Comparison of ENCODE assay signal across 26 cellular contexts in genomic region chr7:39631736-39632304, GRCh38. TPM values are rescaled to one million over a fixed set of nuclear protein-coding genes. Genes with fewer than 3 reads are reported as not detected.
DNase-seq lines count a peak whose midpoint lies in the region; ATAC-seq and TF ChIP-seq lines count a peak whose summit lies in the region.
"Had no signal": no experiment of that assay in that cellular context is flagged by ENCODE, and none has a peak within 500 bp of the region (broad histone marks: within the 10 kb centered on the region; RNA-seq: fewer than 3 reads in every experiment).

No MANE protein-coding gene starts in this region.

- H3K4me3 ChIP-seq in AG10803 (ENCODE audit: low read length): no peak overlapping the region
- H3K4me3 ChIP-seq in CD8-positive, alpha-beta memory T cell (ENCODE audit: low read length): no peak overlapping the region
- H3K4me3 ChIP-seq: ascending aorta, BLaER1, cardiac muscle cell, HAP-1, prostate gland had no signal

- H3K27ac Mint-ChIP-seq in CD8-positive, alpha-beta memory T cell: peak overlapping the region in 7 of 8 donors; percentile 10 to 82 (median 68)
- peak overlapping the region; percentile 49 for H3K27ac Mint-ChIP-seq in activated naive CD8-positive, alpha-beta T cell treated with anti-CD3 and anti-CD28 coated beads, Interleukin-2, amount 10 ng/mL, durations not matched to agents 7 days and 5 days
- H3K27ac Mint-ChIP-seq: dendritic cell treated with granulocyte-macrophage colony-stimulating factor and Interleukin-4, amounts not matched to agents 40 ng/mL and 50 ng/mL, for 4 days had no signal

- TF ChIP-seq CTCF in AG10803 (conservative IDR thresholded peaks at IDR 0.05; ENCODE audit: low read length): no peak

- ATAC-seq in activated naive CD8-positive, alpha-beta T cell treated with anti-CD3 and anti-CD28 coated beads, Interleukin-2, amount 10 ng/mL, durations not matched to agents 7 days and 5 days (ENCODE audit: low read depth): no peak
- no peak for ATAC-seq in GM21529 (IDR thresholded peaks at IDR 0.05; ENCODE audit: unreplicated experiment)
- ATAC-seq: esophagus mucosa; natural killer cell; Panc1; sciatic nerve; stimulated activated naive CD8-positive, alpha-beta T cell treated with anti-CD3 and anti-CD28 coated beads, Interleukin-15, amount 100 ng/mL, for 72 hours had no signal

- no peaks in the 10 kb centered on the region for H3K27me3 Mint-ChIP-seq in CD8-positive, alpha-beta memory T cell
- no peaks in the 10 kb centered on the region for H3K27me3 Mint-ChIP-seq in activated naive CD8-positive, alpha-beta T cell treated with anti-CD3 and anti-CD28 coated beads, Interleukin-2, amount 10 ng/mL, durations not matched to agents 7 days and 5 days
- H3K27me3 Mint-ChIP-seq: dendritic cell treated with granulocyte-macrophage colony-stimulating factor and Interleukin-4, amounts not matched to agents 40 ng/mL and 50 ng/mL, for 4 days; stimulated activated naive CD8-positive, alpha-beta T cell treated with anti-CD3 and anti-CD28 coated beads, Interleukin-15, amount 100 ng/mL, for 72 hours had no signal

- POLR2A ChIA-PET in CD8-positive, alpha-beta memory T cell (lab: Charles Lee): no interaction called here
- POLR2A ChIA-PET in activated naive CD8-positive, alpha-beta T cell treated with anti-CD3 and anti-CD28 coated beads, Interleukin-2, amount 10 ng/mL, durations not matched to agents 7 days and 5 days (lab: Charles Lee): interaction anchor here (0.8 to 1.5 kb wide), 2 partner anchors 8 to 9 kb away, joined by 3 to 6 read pairs; partner anchors contain the start of gene RALA

- H3K27ac ChIP-seq in CD8-positive, alpha-beta memory T cell (ENCODE audit: low read depth, low read length): no peak overlapping the region
- H3K27ac ChIP-seq: ascending aorta, BLaER1, cardiac muscle cell, prostate gland had no signal

- H3K36me3 Mint-ChIP-seq in CD8-positive, alpha-beta memory T cell: peaks cover 17 to 56% (median 22%) of the 10 kb centered on the region in 3 donors
- peaks cover 54% of the 10 kb centered on the region for H3K36me3 Mint-ChIP-seq in activated naive CD8-positive, alpha-beta T cell treated with anti-CD3 and anti-CD28 coated beads, Interleukin-2, amount 10 ng/mL, durations not matched to agents 7 days and 5 days

- H3K36me3 ChIP-seq in CD8-positive, alpha-beta memory T cell (ENCODE audit: insufficient read depth, low read length): no peaks in the 10 kb centered on the region
- H3K36me3 ChIP-seq: cardiac muscle cell, prostate gland had no signal

- DNase-seq in AG10803 (ENCODE audit: low read depth): peak; percentile 73
- no peak for DNase-seq in CD8-positive, alpha-beta memory T cell
- DNase-seq in activated naive CD8-positive, alpha-beta T cell treated with anti-CD3 and anti-CD28 coated beads, Interleukin-2, amount 10 ng/mL, durations not matched to agents 7 days and 5 days: no peak
- peak; percentile 48 to 56 for DNase-seq in lung microvascular endothelial cell (ENCODE audit: low read depth in 2 of 2)
- no peak for DNase-seq in NCI-H1694 treated with DMSO at 0.1 percent for 48 hours (lab: John Stamatoyannopoulos, UW)
- no peak for DNase-seq in NCI-H187 (lab: John Stamatoyannopoulos, UW)
- DNase-seq: ACHN; activated CD4-positive, alpha-beta T cell treated with anti-CD3 and anti-CD28 coated beads for 48 hours; natural killer cell; NCI-H1436; NCI-H2107; NCI-H748 treated with DMSO at 0.1 percent for 48 hours; occipital lobe; SHP77; stimulated activated CD8-positive, alpha-beta memory T cell treated with anti-CD3 and anti-CD28 coated beads, Interleukin-4, amount 100 ng/mL, for 48 hours; stimulated activated naive CD8-positive, alpha-beta T cell treated with anti-CD3 and anti-CD28 coated beads, Interleukin-15, amount 100 ng/mL, for 72 hours had no signal

- no peaks in the 10 kb centered on the region for H3K9me3 Mint-ChIP-seq in CD8-positive, alpha-beta memory T cell
- peaks cover 5% of the 10 kb centered on the region for H3K9me3 Mint-ChIP-seq in activated naive CD8-positive, alpha-beta T cell treated with anti-CD3 and anti-CD28 coated beads, Interleukin-2, amount 10 ng/mL, durations not matched to agents 7 days and 5 days
- H3K9me3 Mint-ChIP-seq: dendritic cell treated with granulocyte-macrophage colony-stimulating factor and Interleukin-4, amounts not matched to agents 40 ng/mL and 50 ng/mL, for 4 days; natural killer cell had no signal

- H3K4me1 ChIP-seq in CD8-positive, alpha-beta memory T cell (ENCODE audit: insufficient read depth, low read length): peaks cover 51% of the 10 kb centered on the region
- H3K4me1 ChIP-seq: ascending aorta, prostate gland had no signal

- no peaks in the 10 kb centered on the region for H3K27me3 ChIP-seq in CD8-positive, alpha-beta memory T cell (ENCODE audit: insufficient read depth, low read length, poor library complexity, severe bottlenecking)
- H3K27me3 ChIP-seq: ascending aorta, BLaER1, cardiac muscle cell had no signal

- no peaks in the 10 kb centered on the region for H3K9me3 ChIP-seq in CD8-positive, alpha-beta memory T cell (ENCODE audit: low read length)
- H3K9me3 ChIP-seq: ascending aorta, HAP-1, prostate gland had no signal

- CTCF ChIA-PET in CD8-positive, alpha-beta memory T cell (lab: Charles Lee): no interaction called here

- H3K4me1 Mint-ChIP-seq in CD8-positive, alpha-beta memory T cell: peaks cover 60 to 84% (median 77%) of the 10 kb centered on the region in 3 donors
- peaks cover 48% of the 10 kb centered on the region for H3K4me1 Mint-ChIP-seq in activated naive CD8-positive, alpha-beta T cell treated with anti-CD3 and anti-CD28 coated beads, Interleukin-2, amount 10 ng/mL, durations not matched to agents 7 days and 5 days

- H3K4me3 Mint-ChIP-seq in CD8-positive, alpha-beta memory T cell: peak overlapping the region in 1 of 7 donors; percentile 10
- H3K4me3 Mint-ChIP-seq in activated naive CD8-positive, alpha-beta T cell treated with anti-CD3 and anti-CD28 coated beads, Interleukin-2, amount 10 ng/mL, durations not matched to agents 7 days and 5 days: no peak overlapping the region
- H3K4me3 Mint-ChIP-seq: dendritic cell treated with granulocyte-macrophage colony-stimulating factor and Interleukin-4, amounts not matched to agents 40 ng/mL and 50 ng/mL, for 4 days; natural killer cell had no signal

RNA-seq across cellular contexts. Expression of gene RALA, which starts 8.4 kb away (rescaled TPM):
- 10 to 100 TPM; 32.9 to 33.0 TPM for total RNA-seq in CD8-positive, alpha-beta memory T cell
- polyA plus RNA-seq in CD8-positive, alpha-beta memory T cell: 38.6 TPM
- total RNA-seq in activated naive CD8-positive, alpha-beta T cell treated with anti-CD3 and anti-CD28 coated beads, Interleukin-2, amount 10 ng/mL, durations not matched to agents 7 days and 5 days: 10 to 100 TPM; 31.9 to 32.4 TPM
- 25.8 and 36.8 TPM in 2 replicates for total RNA-seq in lung microvascular endothelial cell

Comparison
In these comparisons a context has a peak if more than half of its experiments do, and no peak if none do; other contexts are left out.
1. DNase-seq: peak in AG10803 (single experiment) and lung microvascular endothelial cell (2 of 2); none in CD8-positive, alpha-beta memory T cell (0 of 5), activated naive CD8-positive, alpha-beta T cell treated with anti-CD3 and anti-CD28 coated beads, Interleukin-2, amount 10 ng/mL, durations not matched to agents 7 days and 5 days (single experiment), NCI-H1694 treated with DMSO at 0.1 percent for 48 hours (single experiment) and NCI-H187 (0 of 2).